28 cellular contexts compared by ENCODE assay signal in genomic region chr5:176521699-176522263, GRCh38. TPM values are rescaled to one million over a fixed set of nuclear protein-coding genes. Genes with fewer than 3 reads are reported as not detected.
"Had no signal": no experiment of that assay in that cellular context is flagged by ENCODE, and none has a peak within 500 bp of the region (broad histone marks: within the 10 kb centered on the region; RNA-seq: fewer than 3 reads in every experiment).

No MANE protein-coding gene starts in this region.

- H3K27me3 ChIP-seq: body of pancreas, foreskin keratinocyte, hepatocyte, left lung, sigmoid colon, transverse colon had no signal

- H3K36me3 ChIP-seq: left lung, transverse colon had no signal

- DNase-seq: activated CD4-positive, alpha-beta T cell treated with anti-CD3 and anti-CD28 coated beads for 1 hour; activated CD4-positive, alpha-beta T cell treated with anti-CD3 and anti-CD28 coated beads, Interleukin-2, amount 50 U/mL, for 1 hour; activated CD8-positive, alpha-beta T cell treated with anti-CD3 and anti-CD28 coated beads, Interleukin-2, amount 10 ng/mL, durations not matched to agents 7 days and 5 days; anterior cingulate cortex; body of pancreas; foreskin keratinocyte; immature natural killer cell; kidney glomerular epithelial cell; naive thymus-derived CD4-positive, alpha-beta T cell; sigmoid colon; stimulated activated CD4-positive, alpha-beta T cell treated with anti-CD3 and anti-CD28 coated beads, Interleukin-15, amount 100 ng/mL, for 24 hours; stimulated activated CD8-positive, alpha-beta memory T cell treated with anti-CD3 and anti-CD28 coated beads, Interleukin-4, amount 100 ng/mL, for 48 hours; stimulated activated naive B cell treated with anti-CD40 and anti-IgM and Interleukin-4, amounts not matched to agents 10 μg/mL and 1 μg/mL and 100 μg/mL, for 72 hours; transverse colon had no signal

- H3K27me3 Mint-ChIP-seq: activated T-helper 17 cell treated with anti-CD3 and anti-CD28 coated beads, Interleukin-2, amount 50 U/mL, for 72 hours; naive thymus-derived CD4-positive, alpha-beta T cell; stimulated activated naive B cell treated with anti-CD40 and anti-IgM and Interleukin-4, amounts not matched to agents 10 μg/mL and 1 μg/mL and 100 μg/mL, for 72 hours had no signal

- H3K27ac Mint-ChIP-seq: activated CD8-positive, alpha-beta T cell treated with anti-CD3 and anti-CD28 coated beads, Interleukin-2, amount 10 ng/mL, durations not matched to agents 7 days and 5 days; stimulated activated naive B cell treated with anti-CD40 and anti-IgM and Interleukin-4, amounts not matched to agents 10 μg/mL and 1 μg/mL and 100 μg/mL, for 72 hours had no signal

- H3K4me3 Mint-ChIP-seq: activated CD8-positive, alpha-beta T cell treated with anti-CD3 and anti-CD28 coated beads, Interleukin-2, amount 10 ng/mL, durations not matched to agents 7 days and 5 days; activated T-helper 17 cell treated with anti-CD3 and anti-CD28 coated beads, Interleukin-2, amount 50 U/mL, for 72 hours; immature natural killer cell; neural crest cell; stimulated activated naive B cell treated with anti-CD40 and anti-IgM and Interleukin-4, amounts not matched to agents 10 μg/mL and 1 μg/mL and 100 μg/mL, for 72 hours had no signal

- H3K4me3 ChIP-seq: body of pancreas, hepatocyte, left lung, lung, sigmoid colon, smooth muscle cell, transverse colon had no signal

- H2AFZ ChIP-seq: hepatocyte had no signal

- FAIRE-seq: endometrium, TTC549, urothelium cell line had no signal

- H3K27ac ChIP-seq: body of pancreas, foreskin keratinocyte, hepatocyte, left lung, sigmoid colon, transverse colon had no signal

- H3K9me3 ChIP-seq: body of pancreas, left lung, sigmoid colon, transverse colon had no signal

- H3K9me3 Mint-ChIP-seq: activated T-helper 17 cell treated with anti-CD3 and anti-CD28 coated beads, Interleukin-2, amount 50 U/mL, for 72 hours; immature natural killer cell; neural crest cell; stimulated activated naive B cell treated with anti-CD40 and anti-IgM and Interleukin-4, amounts not matched to agents 10 μg/mL and 1 μg/mL and 100 μg/mL, for 72 hours had no signal

- H3K4me1 Mint-ChIP-seq: neural crest cell had no signal

- H3K4me1 ChIP-seq: body of pancreas, foreskin keratinocyte, left lung, sigmoid colon, transverse colon had no signal

- H3K4me2 ChIP-seq: hepatocyte, smooth muscle cell had no signal

- ATAC-seq: activated CD8-positive, alpha-beta T cell treated with anti-CD3 and anti-CD28 coated beads, Interleukin-2, amount 10 ng/mL, durations not matched to agents 7 days and 5 days; activated T-helper 17 cell treated with anti-CD3 and anti-CD28 coated beads, Interleukin-2, amount 50 U/mL, for 72 hours; body of pancreas; foreskin keratinocyte; left lung; naive thymus-derived CD4-positive, alpha-beta T cell; stimulated activated naive B cell treated with anti-CD40 and anti-IgM and Interleukin-4, amounts not matched to agents 10 μg/mL and 1 μg/mL and 100 μg/mL, for 72 hours had no signal

RNA-seq across cellular contexts. Expression of gene CDHR2, which starts 27.4 kb away (rescaled TPM):
- total RNA-seq: epithelial cell of proximal tubule, glomerular endothelial cell, neural crest cell, omental fat pad, renal cortical epithelial cell had no signal
- polyA plus RNA-seq: fibroblast of lung; foreskin keratinocyte; immature natural killer cell; naive thymus-derived CD4-positive, alpha-beta T cell; smooth muscle cell had no signal
